ENCODE assay signal across 19 cellular contexts in genomic region chr11:66580803-66581202, GRCh38. TPM values are rescaled to one million over a fixed set of nuclear protein-coding genes. Genes with fewer than 3 reads are reported as not detected.
DNase-seq lines count a peak whose midpoint lies in the region; ATAC-seq and TF ChIP-seq lines count a peak whose summit lies in the region.
"Had no signal": no experiment of that assay in that cellular context is flagged by ENCODE, and none has a peak within 500 bp of the region (broad histone marks: within the 10 kb centered on the region; RNA-seq: fewer than 3 reads in every experiment).

No MANE protein-coding gene starts in this region.

- TF ChIP-seq CTCF in GM10266 (IDR thresholded peaks at IDR 0.05; ENCODE audit: control insufficient read depth, insufficient read depth, low read depth, missing control alignments) (no peak), IMR-90 (conservative IDR thresholded peaks at IDR 0.05; ENCODE audit: low read depth, low read length) (no peak), choroid plexus epithelial cell (conservative IDR thresholded peaks at IDR 0.05; ENCODE audit: low read depth, low read length) (no peak), nephron progenitor cell (IDR thresholded peaks at IDR 0.05) (no peak), GM10248 (IDR thresholded peaks at IDR 0.05; ENCODE audit: control extremely low read depth, extremely low read depth, low read depth, missing control alignments) (no peak)

- H3K36me3 Mint-ChIP-seq in nephron progenitor cell (ENCODE audit: low read depth) = no peaks in the 10 kb centered on the region
- H3K36me3 Mint-ChIP-seq in CD8-positive, alpha-beta memory T cell = no peaks in the 10 kb centered on the region
- H3K36me3 Mint-ChIP-seq in naive thymus-derived CD8-positive, alpha-beta T cell = peaks cover 0 to 1% (median 0%) of the 10 kb centered on the region in 3 donors

- H3K4me3 ChIP-seq in IMR-90 (ENCODE audit: insufficient read depth, low read depth, low read length) (no peak overlapping the region), choroid plexus epithelial cell (ENCODE audit: low read depth, low read length) (no peak overlapping the region)
- H3K4me3 ChIP-seq in CD8-positive, alpha-beta memory T cell (ENCODE audit: low read length) = no peak overlapping the region
- H3K4me3 ChIP-seq: PC-9, SJSA1 had no signal

- H3K27me3 Mint-ChIP-seq in nephron progenitor cell (ENCODE audit: low read depth, poor library complexity) = peaks cover 23% of the 10 kb centered on the region
- peaks cover 1 to 9% of the 10 kb centered on the region in 2 donors for H3K27me3 Mint-ChIP-seq in CD8-positive, alpha-beta memory T cell
- H3K27me3 Mint-ChIP-seq in naive thymus-derived CD8-positive, alpha-beta T cell = peaks cover 0 to 10% (median 8%) of the 10 kb centered on the region in 5 donors

- H4K91ac ChIP-seq in IMR-90 (ENCODE audit: insufficient read depth, low read depth, low read length) = no peak overlapping the region

- no peak overlapping the region for H2BK120ac ChIP-seq in IMR-90 (ENCODE audit: low read depth, low read length)

- H2BK5ac ChIP-seq in IMR-90 (ENCODE audit: low read depth, low read length, poor library complexity, severe bottlenecking) = no peak overlapping the region

- POLR2A ChIA-PET in IMR-90 (lab: Charles Lee; ENCODE audit: unreplicated experiment) (no interaction called here), GM10248 (lab: Yijun Ruan, JAX) (no interaction called here)
- POLR2A ChIA-PET in CD8-positive, alpha-beta memory T cell (lab: Charles Lee) = interaction anchor here (1.5 kb wide), 1 partner anchor 97 kb away, joined by 7 read pairs; the partner anchor contains the start of gene RBM4B
- POLR2A ChIA-PET in naive thymus-derived CD8-positive, alpha-beta T cell (lab: Charles Lee) = interaction anchor here (1.1 to 3.4 kb wide), 2 partner anchors 58 to 98 kb away, joined by 3 to 46 read pairs; partner anchors contain the start of gene RBM4B

- no peak overlapping the region for H3K4me2 ChIP-seq in IMR-90 (ENCODE audit: low read depth, low read length)
- H3K4me2 ChIP-seq: PC-9 had no signal

- H3K9me1 ChIP-seq in IMR-90 (ENCODE audit: insufficient read depth, low read length) = no peaks in the 10 kb centered on the region

- no peak overlapping the region for H3K9ac ChIP-seq in IMR-90 (ENCODE audit: low read depth, low read length)

- 0 out of 2 replicates have a peak, but pooled peaks cover 2% of the 10 kb centered on the region for H3K9me3 ChIP-seq in IMR-90 (ENCODE audit: control insufficient read depth, insufficient read depth, low read length)
- no peaks in the 10 kb centered on the region for H3K9me3 ChIP-seq in CD8-positive, alpha-beta memory T cell (ENCODE audit: low read length)

- no TSS peak for BruUV-seq in IMR-90 (replicated peaks; lab: Mats Ljungman, UMichigan)

- TF ChIP-seq POLR2A in IMR-90 (IDR thresholded peaks at IDR 0.05; ENCODE audit: low read depth, low read length) = no peak

- no peak overlapping the region for H3K56ac ChIP-seq in IMR-90 (ENCODE audit: extremely low read depth, insufficient read depth, low read length)

- H4K20me1 ChIP-seq in IMR-90 (ENCODE audit: insufficient read depth, low read length) = no peaks in the 10 kb centered on the region

- peaks cover 25% of the 10 kb centered on the region for H3K9me3 Mint-ChIP-seq in nephron progenitor cell
- peaks cover 2 to 9% (median 4%) of the 10 kb centered on the region in 5 donors for H3K9me3 Mint-ChIP-seq in CD8-positive, alpha-beta memory T cell
- peaks cover 0 to 14% (median 8%) of the 10 kb centered on the region in 9 donors for H3K9me3 Mint-ChIP-seq in naive thymus-derived CD8-positive, alpha-beta T cell

- CTCF ChIA-PET in IMR-90 (lab: Yijun Ruan, JAX) (interaction anchor here (1.8 kb wide), 1 partner anchor 98 kb away, joined by 5 read pairs; no protein-coding TSS in a partner anchor), GM10248 (lab: Yijun Ruan, JAX) (interaction anchor here (1.0 to 5.4 kb wide), 10 partner anchors 9 to 142 kb away, joined by 3 to 103 read pairs (median 4); partner anchors contain the start of genes CCDC87, CCS, CTSF and MRPL11)
- CTCF ChIA-PET in CD8-positive, alpha-beta memory T cell (lab: Charles Lee) = interaction anchor here (1.1 to 6.4 kb wide), 4 partner anchors 11 to 173 kb away, joined by 3 to 135 read pairs (median 4); partner anchors contain the start of genes CCDC87 and RBM4B

- H3K27me3 ChIP-seq in IMR-90 (ENCODE audit: control insufficient read depth, insufficient read depth, low read length) = no peaks in the 10 kb centered on the region
- no peaks in the 10 kb centered on the region for H3K27me3 ChIP-seq in CD8-positive, alpha-beta memory T cell (ENCODE audit: insufficient read depth, low read length, poor library complexity, severe bottlenecking)

- no peak overlapping the region for H2AFZ ChIP-seq in IMR-90 (replicated peaks; ENCODE audit: low read length, poor library complexity)
- H2AFZ ChIP-seq: PC-9 had no signal

- peaks cover 33% of the 10 kb centered on the region for H3K4me1 Mint-ChIP-seq in nephron progenitor cell
- peaks cover 9 to 11% (median 10%) of the 10 kb centered on the region in 3 donors for H3K4me1 Mint-ChIP-seq in CD8-positive, alpha-beta memory T cell
- peaks cover 6 to 14% (median 9%) of the 10 kb centered on the region in 4 donors for H3K4me1 Mint-ChIP-seq in naive thymus-derived CD8-positive, alpha-beta T cell

- no peak overlapping the region for H4K8ac ChIP-seq in IMR-90 (ENCODE audit: low read depth in 2 of 2, low read length in 2 of 2)

- no peaks in the 10 kb centered on the region for H3K36me3 ChIP-seq in IMR-90 (ENCODE audit: control insufficient read depth, insufficient read depth, low read length)
- H3K36me3 ChIP-seq in CD8-positive, alpha-beta memory T cell (ENCODE audit: insufficient read depth, low read length) = no peaks in the 10 kb centered on the region
- H3K36me3 ChIP-seq: SJSA1 had no signal

- peak overlapping the region; percentile 4 for H3K27ac Mint-ChIP-seq in nephron progenitor cell
- no peak overlapping the region for H3K27ac Mint-ChIP-seq in CD8-positive, alpha-beta memory T cell
- H3K27ac Mint-ChIP-seq in naive thymus-derived CD8-positive, alpha-beta T cell = peak overlapping the region in 1 of 10 donors; percentile 15
- H3K27ac Mint-ChIP-seq: CD14-positive monocyte had no signal

- H3K79me1 ChIP-seq in IMR-90 (ENCODE audit: low read depth in 1 of 2, low read length in 2 of 2) = no peaks in the 10 kb centered on the region

- no peak overlapping the region for H3K14ac ChIP-seq in IMR-90 (replicated peaks; ENCODE audit: low read depth, low read length)

- peak; percentile 21 for DNase-seq in GM10266 (ENCODE audit: extremely low spot score)
- DNase-seq in IMR-90 = peak; percentile 34
- DNase-seq in choroid plexus epithelial cell (ENCODE audit: low read depth) = peak; percentile 52
- DNase-seq in nephron progenitor cell = no peak
- DNase-seq in CD8-positive, alpha-beta memory T cell = no peak
- no peak for DNase-seq in naive thymus-derived CD8-positive, alpha-beta T cell
- no peak for DNase-seq in GM10248 (ENCODE audit: extremely low spot score)
- DNase-seq: ACHN, AML-193, DMS53, NCI-H1436, NCI-H2029 treated with DMSO at 0.1 percent for 48 hours, NCI-H2171 treated with DMSO at 0.1 percent for 48 hours, NCI-H510A, NCI-H774, PC-9 had no signal

- intact Hi-C loops in IMR-90 (cut with micrococcal nuclease) = no loop called here

- H3K4me3 Mint-ChIP-seq in nephron progenitor cell = no peak overlapping the region
- H3K4me3 Mint-ChIP-seq in CD8-positive, alpha-beta memory T cell = no peak overlapping the region
- no peak overlapping the region for H3K4me3 Mint-ChIP-seq in naive thymus-derived CD8-positive, alpha-beta T cell
- H3K4me3 Mint-ChIP-seq: CD14-positive monocyte had no signal

- no peak overlapping the region for H3K18ac ChIP-seq in IMR-90 (ENCODE audit: low read depth, low read length)

- H3K4me1 ChIP-seq in IMR-90 (ENCODE audit: control insufficient read depth, insufficient read depth, low read length) = peaks cover 6% of the 10 kb centered on the region
- H3K4me1 ChIP-seq in CD8-positive, alpha-beta memory T cell (ENCODE audit: insufficient read depth, low read length) = peaks cover 3% of the 10 kb centered on the region
- H3K4me1 ChIP-seq: SJSA1 had no signal

- H4K5ac ChIP-seq in IMR-90 (ENCODE audit: low read depth, low read length) = no peak overlapping the region

- no peak for TF ChIP-seq RAD21 in IMR-90 (IDR thresholded peaks at IDR 0.05; ENCODE audit: low read length)

- H3K27ac ChIP-seq in IMR-90 (ENCODE audit: insufficient read depth, low read length) = no peak overlapping the region
- H3K27ac ChIP-seq in CD8-positive, alpha-beta memory T cell (ENCODE audit: low read depth, low read length) = no peak overlapping the region
- H3K27ac ChIP-seq: PC-9, SJSA1 had no signal

- no peak overlapping the region for H2AK5ac ChIP-seq in IMR-90 (ENCODE audit: low read depth, low read length)

- H2AK9ac ChIP-seq in IMR-90 (replicated peaks; ENCODE audit: low read depth, low read length, poor library complexity) = no peak overlapping the region

- ATAC-seq in IMR-90 (ENCODE audit: low read depth) = no peak
- no peak for ATAC-seq in naive thymus-derived CD8-positive, alpha-beta T cell

- no peak overlapping the region for H3K4ac ChIP-seq in IMR-90 (ENCODE audit: low read depth, low read length)

- H3K23ac ChIP-seq in IMR-90 (ENCODE audit: low read depth, low read length) = no peak overlapping the region

- no peak overlapping the region for H2BK15ac ChIP-seq in IMR-90 (ENCODE audit: low read depth, low read length)

- in situ Hi-C loops in IMR-90 (cut with MboI; ENCODE audit: low sequenced_read_pairs) = no loop called here

- 91% methylated on average over 5 of the region's 5 CpGs; no CpG with 5 or more reads in 1 of the 2 experiments for WGBS in IMR-90 (ENCODE audit: extremely low coverage in 2 of 2, insufficient read length in 1 of 2), 2 experiments

- H2BK20ac ChIP-seq in IMR-90 (ENCODE audit: low read depth, low read length) = no peak overlapping the region

- dilution Hi-C loops in IMR-90 (cut with HindIII; ENCODE audit: low sequenced_read_pairs, unreplicated experiment) = no loop called here

RNA-seq across cellular contexts. Expression of gene CCDC87, which starts 12.1 kb away (rescaled TPM):
- under 0.01 and 0.18 TPM in 2 replicates for total RNA-seq in IMR-90 (2012; rRNA removed)
- 0.14 and 0.19 TPM in 2 replicates for polyA plus RNA-seq in IMR-90 (2012; rRNA removed)
- polyA plus RNA-seq in IMR-90 (2012; cell fraction: cytosol; rRNA removed) = 0.10 and 0.15 TPM in 2 replicates
- polyA plus RNA-seq in IMR-90 (2012; cell fraction: nucleus; rRNA removed; ENCODE audit: low replicate concordance) = 0.04 and 0.07 TPM in 2 replicates
- under 1 TPM; 0.20 to 0.27 TPM for total RNA-seq in CD8-positive, alpha-beta memory T cell
- polyA plus RNA-seq in CD8-positive, alpha-beta memory T cell = not detected
- under 1 TPM in 1 of 2 experiments, not detected in 1; 0.16 TPM for total RNA-seq in naive thymus-derived CD8-positive, alpha-beta T cell
- not detected for polyA plus RNA-seq in naive thymus-derived CD8-positive, alpha-beta T cell
- polyA plus RNA-seq: CD14-positive monocyte had no signal

RNA-seq across cellular contexts. Expression of gene CCS, which starts 12.2 kb away (rescaled TPM):
- 20.1 and 21.4 TPM in 2 replicates for total RNA-seq in IMR-90 (2012; rRNA removed)
- polyA plus RNA-seq in IMR-90 (2012; rRNA removed) = 53.0 and 54.6 TPM in 2 replicates
- polyA plus RNA-seq in IMR-90 (2012; cell fraction: cytosol; rRNA removed) = 33.9 and 50.0 TPM in 2 replicates
- 401 and 499 TPM in 2 replicates for polyA plus RNA-seq in IMR-90 (2012; cell fraction: nucleus; rRNA removed; ENCODE audit: low replicate concordance)
- 10 to 100 TPM; 24.1 to 25.7 TPM for total RNA-seq in CD8-positive, alpha-beta memory T cell
- 41.1 TPM for polyA plus RNA-seq in CD8-positive, alpha-beta memory T cell
- total RNA-seq in naive thymus-derived CD8-positive, alpha-beta T cell = 10 to 100 TPM; 57.2 to 59.1 TPM
- polyA plus RNA-seq in naive thymus-derived CD8-positive, alpha-beta T cell = 10 to 100 TPM; 39.2 to 53.4 (median 46.6) TPM

RNA-seq across cellular contexts. Expression of gene CTSF, which starts 12.4 kb away (rescaled TPM):
- total RNA-seq in IMR-90 (2012; rRNA removed) = 3.6 and 4.1 TPM in 2 replicates
- polyA plus RNA-seq in IMR-90 (2012; rRNA removed) = 15.2 and 16.0 TPM in 2 replicates
- 15.8 and 25.9 TPM in 2 replicates for polyA plus RNA-seq in IMR-90 (2012; cell fraction: cytosol; rRNA removed)
- 51.7 and 61.9 TPM in 2 replicates for polyA plus RNA-seq in IMR-90 (2012; cell fraction: nucleus; rRNA removed; ENCODE audit: low replicate concordance)
- 1 to 10 TPM; 5.6 to 6.0 TPM for total RNA-seq in CD8-positive, alpha-beta memory T cell
- polyA plus RNA-seq in CD8-positive, alpha-beta memory T cell = 20.6 TPM
- 10 to 100 TPM; 53.9 to 58.4 TPM for total RNA-seq in naive thymus-derived CD8-positive, alpha-beta T cell
- polyA plus RNA-seq in naive thymus-derived CD8-positive, alpha-beta T cell = 10 to 100 TPM; 25.1 to 40.9 (median 25.4) TPM

RNA-seq across cellular contexts. Expression of gene ACTN3, which starts 34.1 kb away (rescaled TPM):
- under 0.01 TPM in 2 replicates for total RNA-seq in IMR-90 (2012; rRNA removed)
- polyA plus RNA-seq in IMR-90 (2012; rRNA removed) = 0.05 and 0.06 TPM in 2 replicates
- polyA plus RNA-seq in IMR-90 (2012; cell fraction: cytosol; rRNA removed) = 0.04 TPM in 1 of 2 replicates, not detected in the other
- polyA plus RNA-seq in IMR-90 (2012; cell fraction: nucleus; rRNA removed; ENCODE audit: low replicate concordance) = 0.31 and 0.55 TPM in 2 replicates
- under 1 TPM; 0.31 to 0.33 TPM for total RNA-seq in CD8-positive, alpha-beta memory T cell
- polyA plus RNA-seq in CD8-positive, alpha-beta memory T cell = not detected
- total RNA-seq in naive thymus-derived CD8-positive, alpha-beta T cell = under 1 TPM in 1 of 2 experiments, not detected in 1; 0.27 TPM
- under 1 TPM in 1 of 3 donors, not detected in 2; 0.08 TPM for polyA plus RNA-seq in naive thymus-derived CD8-positive, alpha-beta T cell
- total RNA-seq: HT1080, PC-9, SJSA1 had no signal
- polyA plus RNA-seq: CD14-positive monocyte had no signal

RNA-seq across cellular contexts. Expression of gene ZDHHC24, which starts 35.0 kb away (rescaled TPM):
- 3.2 and 3.6 TPM in 2 replicates for total RNA-seq in IMR-90 (2012; rRNA removed)
- 10.9 and 18.1 TPM in 2 replicates for polyA plus RNA-seq in IMR-90 (2012; rRNA removed)
- 11.6 and 19.1 TPM in 2 replicates for polyA plus RNA-seq in IMR-90 (2012; cell fraction: cytosol; rRNA removed)
- polyA plus RNA-seq in IMR-90 (2012; cell fraction: nucleus; rRNA removed; ENCODE audit: low replicate concordance) = 4.9 and 7.9 TPM in 2 replicates
- total RNA-seq in CD8-positive, alpha-beta memory T cell = 10 to 100 TPM; 16.6 to 17.1 TPM
- polyA plus RNA-seq in CD8-positive, alpha-beta memory T cell = 21.5 TPM
- total RNA-seq in naive thymus-derived CD8-positive, alpha-beta T cell = 10 to 100 TPM; 26.3 to 29.3 TPM
- 10 to 100 TPM in 2 of 3 donors, 1 to 10 TPM in 1; 9.6 to 14.1 (median 10.5) TPM for polyA plus RNA-seq in naive thymus-derived CD8-positive, alpha-beta T cell

Comparison
In these comparisons a context has a peak if more than half of its experiments do, and no peak if none do; other contexts are left out.
1. DNase-seq: peak in GM10266 (single experiment), IMR-90 (single experiment) and choroid plexus epithelial cell (single experiment); none in nephron progenitor cell (single experiment), CD8-positive, alpha-beta memory T cell (0 of 5), naive thymus-derived CD8-positive, alpha-beta T cell (0 of 10) and GM10248 (single experiment).
2. RNA of gene CTSF, which starts 12.4 kb away (total RNA-seq): 53.9 to 58.4 TPM in naive thymus-derived CD8-positive, alpha-beta T cell; 5.6 to 6.0 TPM in CD8-positive, alpha-beta memory T cell and 3.6 to 4.1 TPM in IMR-90; every median in the first group is over 4 times any median in the second.
3. POLR2A ChIA-PET loops: an anchor here in CD8-positive, alpha-beta memory T cell (1.5 kb wide) and naive thymus-derived CD8-positive, alpha-beta T cell (1.1 to 3.4 kb wide); none called in IMR-90 and GM10248.